Comparison of ENCODE assay signal across 1 cellular context in the genomic region with DNA sequence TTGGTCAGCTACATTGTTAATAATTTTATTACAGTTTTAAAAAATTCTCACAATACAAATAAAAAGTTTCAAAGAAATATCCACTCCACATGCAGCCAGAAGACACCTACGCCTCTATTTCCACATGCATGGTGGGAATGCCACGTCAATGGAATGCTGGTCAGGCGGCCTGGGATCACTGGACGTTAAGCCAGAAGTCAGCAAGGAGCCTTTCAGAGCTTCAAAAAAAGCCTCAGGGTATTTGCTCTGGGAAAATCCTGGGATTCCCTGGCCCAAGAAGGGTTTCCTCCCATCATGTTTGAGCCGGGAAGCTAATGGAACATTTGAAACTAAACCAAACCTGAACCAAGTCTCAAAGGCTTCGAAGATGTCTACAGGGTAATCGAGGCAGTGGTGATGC.
TF ChIP-seq lines count a peak whose summit lies in the region.

No MANE protein-coding gene starts in this region.

TF ChIP-seq in WTC11, 78 proteins besides CTCF, POLR2A, EP300 and RAD21:
- TF ChIP-seq, protein P1, sequence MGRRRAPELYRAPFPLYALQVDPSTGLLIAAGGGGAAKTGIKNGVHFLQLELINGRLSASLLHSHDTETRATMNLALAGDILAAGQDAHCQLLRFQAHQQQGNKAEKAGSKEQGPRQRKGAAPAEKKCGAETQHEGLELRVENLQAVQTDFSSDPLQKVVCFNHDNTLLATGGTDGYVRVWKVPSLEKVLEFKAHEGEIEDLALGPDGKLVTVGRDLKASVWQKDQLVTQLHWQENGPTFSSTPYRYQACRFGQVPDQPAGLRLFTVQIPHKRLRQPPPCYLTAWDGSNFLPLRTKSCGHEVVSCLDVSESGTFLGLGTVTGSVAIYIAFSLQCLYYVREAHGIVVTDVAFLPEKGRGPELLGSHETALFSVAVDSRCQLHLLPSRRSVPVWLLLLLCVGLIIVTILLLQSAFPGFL (CRISPR knock-in tag; IDR thresholded peaks at IDR 0.05; ENCODE audit: borderline replicate concordance), result no peak
- TF ChIP-seq, protein P2, sequence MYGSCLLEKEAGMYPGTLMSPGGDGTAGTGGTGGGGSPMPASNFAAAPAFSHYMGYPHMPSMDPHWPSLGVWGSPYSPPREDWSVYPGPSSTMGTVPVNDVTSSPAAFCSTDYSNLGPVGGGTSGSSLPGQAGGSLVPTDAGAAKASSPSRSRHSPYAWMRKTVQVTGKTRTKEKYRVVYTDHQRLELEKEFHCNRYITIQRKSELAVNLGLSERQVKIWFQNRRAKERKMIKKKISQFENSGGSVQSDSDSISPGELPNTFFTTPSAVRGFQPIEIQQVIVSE (CRISPR knock-in tag; IDR thresholded peaks at IDR 0.05; ENCODE audit: borderline replicate concordance), result no peak
- no peak for TF ChIP-seq ZNF671 (CRISPR knock-in tag; IDR thresholded peaks at IDR 0.05)
- TF ChIP-seq JAZF1 (CRISPR knock-in tag; IDR thresholded peaks at IDR 0.05), result no peak
- no peak for TF ChIP-seq GABPB1 (CRISPR knock-in tag; IDR thresholded peaks at IDR 0.05)
- TF ChIP-seq, protein P3, sequence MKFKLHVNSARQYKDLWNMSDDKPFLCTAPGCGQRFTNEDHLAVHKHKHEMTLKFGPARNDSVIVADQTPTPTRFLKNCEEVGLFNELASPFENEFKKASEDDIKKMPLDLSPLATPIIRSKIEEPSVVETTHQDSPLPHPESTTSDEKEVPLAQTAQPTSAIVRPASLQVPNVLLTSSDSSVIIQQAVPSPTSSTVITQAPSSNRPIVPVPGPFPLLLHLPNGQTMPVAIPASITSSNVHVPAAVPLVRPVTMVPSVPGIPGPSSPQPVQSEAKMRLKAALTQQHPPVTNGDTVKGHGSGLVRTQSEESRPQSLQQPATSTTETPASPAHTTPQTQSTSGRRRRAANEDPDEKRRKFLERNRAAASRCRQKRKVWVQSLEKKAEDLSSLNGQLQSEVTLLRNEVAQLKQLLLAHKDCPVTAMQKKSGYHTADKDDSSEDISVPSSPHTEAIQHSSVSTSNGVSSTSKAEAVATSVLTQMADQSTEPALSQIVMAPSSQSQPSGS (CRISPR knock-in tag; IDR thresholded peaks at IDR 0.05; ENCODE audit: borderline replicate concordance, low read depth), result no peak
